In the genomic region with DNA sequence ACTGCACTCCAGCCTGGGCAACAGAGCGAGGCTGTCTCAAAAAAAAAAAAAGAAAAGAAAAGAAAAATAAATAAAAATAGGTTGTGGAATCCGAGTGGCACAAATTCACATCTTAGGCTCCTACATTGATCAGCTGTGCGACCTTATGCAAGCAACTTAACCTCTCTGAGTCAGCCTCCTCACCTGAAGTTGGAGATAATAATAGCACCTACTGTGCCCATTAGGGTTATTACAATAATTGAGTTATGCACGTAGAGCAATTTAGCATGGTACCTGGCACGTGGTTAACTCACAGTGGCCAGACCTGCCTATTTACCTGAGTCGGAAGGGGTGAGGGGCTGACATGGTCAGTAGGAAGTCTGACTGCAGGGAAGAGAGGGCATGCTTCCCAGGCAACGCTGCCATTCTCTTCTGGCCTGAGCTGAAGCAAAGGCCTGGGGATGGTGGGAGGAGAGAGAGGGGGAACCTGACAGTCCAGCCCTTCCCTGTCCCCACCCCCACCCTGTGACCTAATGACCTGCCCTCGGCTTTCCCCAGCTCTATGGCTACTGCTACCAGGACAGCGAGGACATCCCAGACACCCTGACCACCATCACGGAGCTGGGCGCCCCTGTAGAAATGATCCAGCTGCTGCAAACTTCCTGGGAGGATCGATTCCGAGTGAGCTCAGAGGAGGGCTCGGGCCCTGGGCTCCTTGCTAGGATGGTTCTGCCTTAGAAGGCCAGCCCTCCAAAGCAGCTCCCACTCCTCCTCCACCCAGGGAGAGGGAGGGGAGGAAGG, we compare ENCODE assay signal across 1 cellular context.
TF ChIP-seq lines count a peak whose summit lies in the region.

No MANE protein-coding gene starts in this region.

TF ChIP-seq in WTC11, 78 proteins besides CTCF, POLR2A, EP300 and RAD21 (continued from another document):
- TF ChIP-seq ARID4B (CRISPR knock-in tag; IDR thresholded peaks at IDR 0.05; ENCODE audit: borderline replicate concordance) = no peak
- TF ChIP-seq ELF4 (CRISPR knock-in tag; IDR thresholded peaks at IDR 0.05; ENCODE audit: low read depth) = no peak
- TF ChIP-seq ZNF423 (CRISPR knock-in tag; IDR thresholded peaks at IDR 0.05) = no peak
- TF ChIP-seq, protein P1, sequence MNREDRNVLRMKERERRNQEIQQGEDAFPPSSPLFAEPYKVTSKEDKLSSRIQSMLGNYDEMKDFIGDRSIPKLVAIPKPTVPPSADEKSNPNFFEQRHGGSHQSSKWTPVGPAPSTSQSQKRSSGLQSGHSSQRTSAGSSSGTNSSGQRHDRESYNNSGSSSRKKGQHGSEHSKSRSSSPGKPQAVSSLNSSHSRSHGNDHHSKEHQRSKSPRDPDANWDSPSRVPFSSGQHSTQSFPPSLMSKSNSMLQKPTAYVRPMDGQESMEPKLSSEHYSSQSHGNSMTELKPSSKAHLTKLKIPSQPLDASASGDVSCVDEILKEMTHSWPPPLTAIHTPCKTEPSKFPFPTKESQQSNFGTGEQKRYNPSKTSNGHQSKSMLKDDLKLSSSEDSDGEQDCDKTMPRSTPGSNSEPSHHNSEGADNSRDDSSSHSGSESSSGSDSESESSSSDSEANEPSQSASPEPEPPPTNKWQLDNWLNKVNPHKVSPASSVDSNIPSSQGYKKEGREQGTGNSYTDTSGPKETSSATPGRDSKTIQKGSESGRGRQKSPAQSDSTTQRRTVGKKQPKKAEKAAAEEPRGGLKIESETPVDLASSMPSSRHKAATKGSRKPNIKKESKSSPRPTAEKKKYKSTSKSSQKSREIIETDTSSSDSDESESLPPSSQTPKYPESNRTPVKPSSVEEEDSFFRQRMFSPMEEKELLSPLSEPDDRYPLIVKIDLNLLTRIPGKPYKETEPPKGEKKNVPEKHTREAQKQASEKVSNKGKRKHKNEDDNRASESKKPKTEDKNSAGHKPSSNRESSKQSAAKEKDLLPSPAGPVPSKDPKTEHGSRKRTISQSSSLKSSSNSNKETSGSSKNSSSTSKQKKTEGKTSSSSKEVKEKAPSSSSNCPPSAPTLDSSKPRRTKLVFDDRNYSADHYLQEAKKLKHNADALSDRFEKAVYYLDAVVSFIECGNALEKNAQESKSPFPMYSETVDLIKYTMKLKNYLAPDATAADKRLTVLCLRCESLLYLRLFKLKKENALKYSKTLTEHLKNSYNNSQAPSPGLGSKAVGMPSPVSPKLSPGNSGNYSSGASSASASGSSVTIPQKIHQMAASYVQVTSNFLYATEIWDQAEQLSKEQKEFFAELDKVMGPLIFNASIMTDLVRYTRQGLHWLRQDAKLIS (CRISPR knock-in tag; IDR thresholded peaks at IDR 0.05; ENCODE audit: borderline replicate concordance) = no peak
- TF ChIP-seq CBFB (CRISPR knock-in tag; IDR thresholded peaks at IDR 0.05; ENCODE audit: low read depth) = no peak
- TF ChIP-seq, protein P2, sequence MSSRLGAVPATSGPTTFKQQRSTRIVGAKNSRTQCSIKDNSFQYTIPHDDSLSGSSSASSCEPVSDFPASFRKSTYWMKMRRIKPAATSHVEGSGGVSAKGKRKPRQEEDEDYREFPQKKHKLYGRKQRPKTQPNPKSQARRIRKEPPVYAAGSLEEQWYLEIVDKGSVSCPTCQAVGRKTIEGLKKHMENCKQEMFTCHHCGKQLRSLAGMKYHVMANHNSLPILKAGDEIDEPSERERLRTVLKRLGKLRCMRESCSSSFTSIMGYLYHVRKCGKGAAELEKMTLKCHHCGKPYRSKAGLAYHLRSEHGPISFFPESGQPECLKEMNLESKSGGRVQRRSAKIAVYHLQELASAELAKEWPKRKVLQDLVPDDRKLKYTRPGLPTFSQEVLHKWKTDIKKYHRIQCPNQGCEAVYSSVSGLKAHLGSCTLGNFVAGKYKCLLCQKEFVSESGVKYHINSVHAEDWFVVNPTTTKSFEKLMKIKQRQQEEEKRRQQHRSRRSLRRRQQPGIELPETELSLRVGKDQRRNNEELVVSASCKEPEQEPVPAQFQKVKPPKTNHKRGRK (CRISPR knock-in tag; IDR thresholded peaks at IDR 0.05; ENCODE audit: borderline replicate concordance) = no peak
- TF ChIP-seq, protein P3, sequence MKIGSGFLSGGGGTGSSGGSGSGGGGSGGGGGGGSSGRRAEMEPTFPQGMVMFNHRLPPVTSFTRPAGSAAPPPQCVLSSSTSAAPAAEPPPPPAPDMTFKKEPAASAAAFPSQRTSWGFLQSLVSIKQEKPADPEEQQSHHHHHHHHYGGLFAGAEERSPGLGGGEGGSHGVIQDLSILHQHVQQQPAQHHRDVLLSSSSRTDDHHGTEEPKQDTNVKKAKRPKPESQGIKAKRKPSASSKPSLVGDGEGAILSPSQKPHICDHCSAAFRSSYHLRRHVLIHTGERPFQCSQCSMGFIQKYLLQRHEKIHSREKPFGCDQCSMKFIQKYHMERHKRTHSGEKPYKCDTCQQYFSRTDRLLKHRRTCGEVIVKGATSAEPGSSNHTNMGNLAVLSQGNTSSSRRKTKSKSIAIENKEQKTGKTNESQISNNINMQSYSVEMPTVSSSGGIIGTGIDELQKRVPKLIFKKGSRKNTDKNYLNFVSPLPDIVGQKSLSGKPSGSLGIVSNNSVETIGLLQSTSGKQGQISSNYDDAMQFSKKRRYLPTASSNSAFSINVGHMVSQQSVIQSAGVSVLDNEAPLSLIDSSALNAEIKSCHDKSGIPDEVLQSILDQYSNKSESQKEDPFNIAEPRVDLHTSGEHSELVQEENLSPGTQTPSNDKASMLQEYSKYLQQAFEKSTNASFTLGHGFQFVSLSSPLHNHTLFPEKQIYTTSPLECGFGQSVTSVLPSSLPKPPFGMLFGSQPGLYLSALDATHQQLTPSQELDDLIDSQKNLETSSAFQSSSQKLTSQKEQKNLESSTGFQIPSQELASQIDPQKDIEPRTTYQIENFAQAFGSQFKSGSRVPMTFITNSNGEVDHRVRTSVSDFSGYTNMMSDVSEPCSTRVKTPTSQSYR (CRISPR knock-in tag; IDR thresholded peaks at IDR 0.05) = no peak
- TF ChIP-seq SMAD3 (CRISPR knock-in tag; IDR thresholded peaks at IDR 0.05; ENCODE audit: borderline replicate concordance) = no peak
- no peak for TF ChIP-seq FOXP4 (CRISPR knock-in tag; IDR thresholded peaks at IDR 0.05)
- TF ChIP-seq ZBTB21 (CRISPR knock-in tag; IDR thresholded peaks at IDR 0.05; ENCODE audit: borderline replicate concordance) = no peak
- no peak for TF ChIP-seq ATF2 (CRISPR knock-in tag; IDR thresholded peaks at IDR 0.05; ENCODE audit: borderline replicate concordance, low read depth)
- TF ChIP-seq, protein P4, sequence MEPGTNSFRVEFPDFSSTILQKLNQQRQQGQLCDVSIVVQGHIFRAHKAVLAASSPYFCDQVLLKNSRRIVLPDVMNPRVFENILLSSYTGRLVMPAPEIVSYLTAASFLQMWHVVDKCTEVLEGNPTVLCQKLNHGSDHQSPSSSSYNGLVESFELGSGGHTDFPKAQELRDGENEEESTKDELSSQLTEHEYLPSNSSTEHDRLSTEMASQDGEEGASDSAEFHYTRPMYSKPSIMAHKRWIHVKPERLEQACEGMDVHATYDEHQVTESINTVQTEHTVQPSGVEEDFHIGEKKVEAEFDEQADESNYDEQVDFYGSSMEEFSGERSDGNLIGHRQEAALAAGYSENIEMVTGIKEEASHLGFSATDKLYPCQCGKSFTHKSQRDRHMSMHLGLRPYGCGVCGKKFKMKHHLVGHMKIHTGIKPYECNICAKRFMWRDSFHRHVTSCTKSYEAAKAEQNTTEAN (CRISPR knock-in tag; IDR thresholded peaks at IDR 0.05) = no peak
- no peak for TF ChIP-seq RORB (CRISPR knock-in tag; IDR thresholded peaks at IDR 0.05)
- TF ChIP-seq, protein P5, sequence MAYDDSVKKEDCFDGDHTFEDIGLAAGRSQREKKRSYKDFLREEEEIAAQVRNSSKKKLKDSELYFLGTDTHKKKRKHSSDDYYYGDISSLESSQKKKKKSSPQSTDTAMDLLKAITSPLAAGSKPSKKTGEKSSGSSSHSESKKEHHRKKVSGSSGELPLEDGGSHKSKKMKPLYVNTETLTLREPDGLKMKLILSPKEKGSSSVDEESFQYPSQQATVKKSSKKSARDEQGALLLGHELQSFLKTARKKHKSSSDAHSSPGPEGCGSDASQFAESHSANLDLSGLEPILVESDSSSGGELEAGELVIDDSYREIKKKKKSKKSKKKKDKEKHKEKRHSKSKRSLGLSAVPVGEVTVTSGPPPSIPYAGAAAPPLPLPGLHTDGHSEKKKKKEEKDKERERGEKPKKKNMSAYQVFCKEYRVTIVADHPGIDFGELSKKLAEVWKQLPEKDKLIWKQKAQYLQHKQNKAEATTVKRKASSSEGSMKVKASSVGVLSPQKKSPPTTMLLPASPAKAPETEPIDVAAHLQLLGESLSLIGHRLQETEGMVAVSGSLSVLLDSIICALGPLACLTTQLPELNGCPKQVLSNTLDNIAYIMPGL (CRISPR knock-in tag; IDR thresholded peaks at IDR 0.05) = no peak
TF ChIP-seq in WTC11: peak in this region for 0.
